ENCODE assay signal across 9 cellular contexts in genomic region chr2:10864888-10865551, GRCh38. TPM values are rescaled to one million over a fixed set of nuclear protein-coding genes. Genes with fewer than 3 reads are reported as not detected.
DNase-seq lines count a peak whose midpoint lies in the region; ATAC-seq and TF ChIP-seq lines count a peak whose summit lies in the region.
"Had no signal": no experiment of that assay in that cellular context is flagged by ENCODE, and none has a peak within 500 bp of the region (broad histone marks: within the 10 kb centered on the region; RNA-seq: fewer than 3 reads in every experiment).

No MANE protein-coding gene starts in this region.

- H3K4me1 Mint-ChIP-seq in CD4-positive, alpha-beta T cell (ENCODE audit: low read depth) = peaks cover 36% of the 10 kb centered on the region
- H3K4me1 Mint-ChIP-seq in activated B cell treated with CpG ODN at 0.5 μM for 24 hours = peaks cover 21% of the 10 kb centered on the region

- intact Hi-C loops in CD4-positive, alpha-beta T cell (cut with DNase I, micrococcal nuclease) = no loop called here
- intact Hi-C loops in activated B cell treated with CpG ODN at 0.5 μM for 24 hours (cut with micrococcal nuclease) (no loop called here), psoas muscle (cut with DNase I) (no loop called here), posterior vena cava (cut with DNase I) (no loop called here)

- H3K4me3 Mint-ChIP-seq in CD4-positive, alpha-beta T cell = peak overlapping the region; percentile 72
- no peak overlapping the region for H3K4me3 Mint-ChIP-seq in activated B cell treated with CpG ODN at 0.5 μM for 24 hours

- H3K4me1 ChIP-seq in psoas muscle (peaks cover 29% of the 10 kb centered on the region), gastroesophageal sphincter (peaks cover 0 to 38% (median 3%) of the 10 kb centered on the region in 3 donors)

- DNase-seq in CD4-positive, alpha-beta T cell = peak in 2 of 10 experiments; percentile 18 to 40
- DNase-seq in activated B cell treated with CpG ODN at 0.5 μM for 24 hours (no peak), psoas muscle (no peak), putamen (ENCODE audit: low spot score) (no peak), posterior vena cava (ENCODE audit: low spot score) (no peak)

- no peaks in the 10 kb centered on the region for H3K9me3 Mint-ChIP-seq in CD4-positive, alpha-beta T cell
- no peaks in the 10 kb centered on the region for H3K9me3 Mint-ChIP-seq in activated B cell treated with CpG ODN at 0.5 μM for 24 hours

- no peaks in the 10 kb centered on the region for H3K9me3 ChIP-seq in CD4-positive, alpha-beta T cell (ENCODE audit: control insufficient read depth, low read length)
- H3K9me3 ChIP-seq in psoas muscle (no peaks in the 10 kb centered on the region), gastroesophageal sphincter (no peaks in the 10 kb centered on the region)

- ATAC-seq in CD4-positive, alpha-beta T cell (ENCODE audit: poor library complexity) = peak; percentile 87
- ATAC-seq in GM18907 (IDR thresholded peaks at IDR 0.05; ENCODE audit: unreplicated experiment) = peak; percentile 88
- ATAC-seq in HG03025 (IDR thresholded peaks at IDR 0.05; ENCODE audit: low FRiP score, unreplicated experiment) = peak; percentile 86
- peak; percentile 81 for ATAC-seq in activated B cell treated with CpG ODN at 0.5 μM for 24 hours (ENCODE audit: low read depth)
- ATAC-seq in psoas muscle = peak; percentile 55 to 80 (median 74)
- ATAC-seq in gastroesophageal sphincter = no peak

- peak; percentile 27 for TF ChIP-seq CTCF in CD4-positive, alpha-beta T cell (IDR thresholded peaks at IDR 0.05)
- TF ChIP-seq CTCF in activated B cell treated with CpG ODN at 0.5 μM for 24 hours (IDR thresholded peaks at IDR 0.05) = no peak
- TF ChIP-seq CTCF in psoas muscle (IDR thresholded peaks at IDR 0.05) = peak; percentile 47
- TF ChIP-seq CTCF in gastroesophageal sphincter (IDR thresholded peaks at IDR 0.05) = no peak

- H3K27me3 ChIP-seq in CD4-positive, alpha-beta T cell (ENCODE audit: control insufficient read depth, insufficient read depth, low read length) = peaks cover 11% of the 10 kb centered on the region
- H3K27me3 ChIP-seq in psoas muscle (ENCODE audit: insufficient read depth in 3 of 3, low read length in 2 of 3) (peaks cover 0 to 3% (median 0%) of the 10 kb centered on the region in 3 donors), gastroesophageal sphincter (peaks cover 11% of the 10 kb centered on the region)

- WGBS in psoas muscle, 3 donors = 34 to 46% (median 44%) methylated on average over 13 of the region's 13 CpGs
- WGBS in gastroesophageal sphincter (ENCODE audit: low coverage in 1 of 2), 2 donors = 70 to 75% methylated on average over 8 to 9 of the region's 13 CpGs

- H3K27ac Mint-ChIP-seq in CD4-positive, alpha-beta T cell = no peak overlapping the region
- no peak overlapping the region for H3K27ac Mint-ChIP-seq in activated B cell treated with CpG ODN at 0.5 μM for 24 hours

- H3K27ac ChIP-seq in CD4-positive, alpha-beta T cell (ENCODE audit: low read depth, low read length) = no peak overlapping the region
- peak overlapping the region; percentile 72 for H3K27ac ChIP-seq in psoas muscle
- H3K27ac ChIP-seq in gastroesophageal sphincter = no peak overlapping the region
- H3K27ac ChIP-seq: skin epidermis had no signal

- peaks cover 14% of the 10 kb centered on the region for H3K27me3 Mint-ChIP-seq in CD4-positive, alpha-beta T cell
- H3K27me3 Mint-ChIP-seq in activated B cell treated with CpG ODN at 0.5 μM for 24 hours = peaks cover 24% of the 10 kb centered on the region

- no peaks in the 10 kb centered on the region for H3K36me3 Mint-ChIP-seq in CD4-positive, alpha-beta T cell (ENCODE audit: low read depth)
- H3K36me3 Mint-ChIP-seq in activated B cell treated with CpG ODN at 0.5 μM for 24 hours (ENCODE audit: low read depth) = no peaks in the 10 kb centered on the region

- POLR2A ChIA-PET in CD4-positive, alpha-beta T cell (lab: Charles Lee) = no interaction called here
- POLR2A ChIA-PET in activated B cell treated with CpG ODN at 0.5 μM for 24 hours (lab: Charles Lee) = interaction anchor here (0.6 kb wide), 1 partner anchor 19 kb away, joined by 3 read pairs; no protein-coding TSS in a partner anchor

- CTCF ChIA-PET in CD4-positive, alpha-beta T cell (lab: Charles Lee) = no interaction called here
- CTCF ChIA-PET in activated B cell treated with CpG ODN at 0.5 μM for 24 hours (lab: Charles Lee) = no interaction called here

- no peak for TF ChIP-seq POLR2A in gastroesophageal sphincter (IDR thresholded peaks at IDR 0.05)

- H3K4me3 ChIP-seq in psoas muscle (peak overlapping the region; percentile 43), gastroesophageal sphincter (no peak overlapping the region)
- H3K4me3 ChIP-seq: skin epidermis had no signal

- no peak for TF ChIP-seq EP300 in gastroesophageal sphincter (IDR thresholded peaks at IDR 0.05)

- H3K36me3 ChIP-seq in psoas muscle (ENCODE audit: insufficient read depth in 1 of 2, low read depth in 1 of 2) (no peaks in the 10 kb centered on the region), gastroesophageal sphincter (no peaks in the 10 kb centered on the region)

RNA-seq across cellular contexts. Expression of gene KCNF1, which starts 46.7 kb away (rescaled TPM):
- not detected for total RNA-seq in CD4-positive, alpha-beta T cell
- not detected in 2 replicates for total RNA-seq in activated B cell treated with CpG ODN at 0.5 μM for 24 hours
- total RNA-seq in psoas muscle = not detected
- polyA plus RNA-seq in psoas muscle = under 1 TPM in 2 of 3 donors, not detected in 1; 0.06 to 0.07 TPM
- 10 to 100 TPM in 2 of 4 donors, 1 to 10 TPM in 1, not detected in 1; 6.1 to 47.7 (median 29.1) TPM for total RNA-seq in gastroesophageal sphincter
- under 1 TPM; 0.19 to 0.29 TPM for total RNA-seq in posterior vena cava

RNA-seq across cellular contexts. Expression of gene PDIA6, which starts 52.4 kb away (rescaled TPM):
- total RNA-seq in CD4-positive, alpha-beta T cell = 10 to 100 TPM; 25.5 to 26.3 TPM
- 109 and 119 TPM in 2 replicates for total RNA-seq in activated B cell treated with CpG ODN at 0.5 μM for 24 hours
- 10 to 100 TPM; 40.1 to 61.7 (median 51.7) TPM for total RNA-seq in psoas muscle
- polyA plus RNA-seq in psoas muscle = 100 to 1,000 TPM in 1 of 3 donors, 10 to 100 TPM in 2; 55.1 to 139 (median 80.0) TPM
- total RNA-seq in gastroesophageal sphincter = 100 to 1,000 TPM in 1 of 4 donors, 10 to 100 TPM in 3; 81.3 to 138 (median 90.3) TPM
- 100 to 1,000 TPM; 111 to 144 TPM for total RNA-seq in posterior vena cava

Comparison
In these comparisons a context has a peak if more than half of its experiments do, and no peak if none do; other contexts are left out.
1. CTCF ChIP-seq: peak in CD4-positive, alpha-beta T cell (single experiment) and psoas muscle (single experiment); none in activated B cell treated with CpG ODN at 0.5 μM for 24 hours (single experiment) and gastroesophageal sphincter (0 of 4).